1 cellular context compared by ENCODE assay signal in the genomic region with DNA sequence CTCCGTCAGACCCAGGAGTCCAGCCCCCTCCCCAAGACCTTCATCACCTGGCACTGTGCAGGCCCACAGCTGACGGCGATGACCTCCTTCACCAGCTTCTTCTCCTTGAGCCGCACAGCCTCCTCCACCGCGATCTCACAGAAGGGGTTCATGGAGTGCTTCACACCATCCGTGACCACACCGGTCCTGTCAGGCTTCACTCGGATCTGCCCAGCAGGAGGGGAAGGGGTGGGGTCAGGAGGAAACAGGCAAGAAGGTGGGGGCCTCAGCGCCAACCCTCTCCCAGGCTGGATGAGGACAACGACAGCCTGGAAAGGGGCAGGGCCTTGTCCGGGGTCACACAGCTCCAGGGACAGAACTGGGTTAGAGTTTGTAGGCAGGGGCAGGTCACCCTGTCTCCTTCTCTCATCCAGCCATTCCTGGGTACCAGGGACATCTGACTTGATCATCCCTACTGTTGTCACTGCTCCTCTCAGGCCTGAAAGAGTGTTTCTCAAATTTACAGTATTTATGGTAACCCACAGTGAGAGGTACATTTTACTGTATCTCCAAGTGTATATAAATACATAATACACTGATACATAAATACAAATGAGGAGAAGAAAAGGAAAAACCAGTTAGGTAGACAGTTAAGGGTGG.
A peak's percentile ranks its signal among the peaks of the same experiment; 100 is the strongest.
TF ChIP-seq lines count a peak whose summit lies in the region.

No MANE protein-coding gene starts in this region.

TF ChIP-seq in HepG2, 621 proteins besides CTCF, POLR2A, EP300 and RAD21 (continued from another document and continues in another):
- TF ChIP-seq HNF1B (CRISPR knock-in tag; IDR thresholded peaks at IDR 0.05) (peak; percentile 81), POGZ (CRISPR knock-in tag; IDR thresholded peaks at IDR 0.05) (no peak), ZBTB38 (CRISPR knock-in tag; IDR thresholded peaks at IDR 0.05) (no peak), ZNF232 (CRISPR knock-in tag; IDR thresholded peaks at IDR 0.05; ENCODE audit: borderline replicate concordance) (no peak), HNRNPLL (IDR thresholded peaks at IDR 0.05; ENCODE audit: low read depth, low read length, poor library complexity, severe bottlenecking) (no peak), CHD4 (IDR thresholded peaks at IDR 0.05; ENCODE audit: borderline replicate concordance, low read length) (peak; percentile 49; the same call in 1 of the 2 replicates), ZNF143 (CRISPR knock-in tag; IDR thresholded peaks at IDR 0.05) (no peak), ZNF747 (CRISPR knock-in tag; IDR thresholded peaks at IDR 0.05; ENCODE audit: borderline replicate concordance) (no peak), SP2 (CRISPR knock-in tag; IDR thresholded peaks at IDR 0.05) (no peak), ZNF256 (CRISPR knock-in tag; conservative IDR thresholded peaks at IDR 0.05) (no peak), GTF3A (CRISPR knock-in tag; conservative IDR thresholded peaks at IDR 0.05) (no peak), RARA (CRISPR knock-in tag; IDR thresholded peaks at IDR 0.05) (peak; percentile 76), ZNF282 (IDR thresholded peaks at IDR 0.05; ENCODE audit: partially characterized antibody) (no peak), MXI1 (IDR thresholded peaks at IDR 0.05; ENCODE audit: borderline replicate concordance, low read depth, low read length) (no peak), SMYD3 (CRISPR knock-in tag; IDR thresholded peaks at IDR 0.05) (peak; percentile 66; the same call in 1 of the 2 replicates), SCMH1 (CRISPR knock-in tag; IDR thresholded peaks at IDR 0.05; ENCODE audit: borderline replicate concordance) (no peak), ZNF432 (CRISPR knock-in tag; IDR thresholded peaks at IDR 0.05; ENCODE audit: borderline replicate concordance) (no peak), FIP1L1 (IDR thresholded peaks at IDR 0.05; ENCODE audit: borderline replicate concordance, insufficient read depth, low read depth, low read length) (no peak), ZNF331 (CRISPR knock-in tag; IDR thresholded peaks at IDR 0.05) (0 out of 2 replicates have a peak, but pooled peaks have one; percentile 24), ATAD3A (CRISPR knock-in tag; IDR thresholded peaks at IDR 0.05) (no peak), HNF4G (IDR thresholded peaks at IDR 0.05; ENCODE audit: borderline replicate concordance, low read depth, low read length) (no peak), HNF4G (CRISPR knock-in tag; IDR thresholded peaks at IDR 0.05; ENCODE audit: borderline replicate concordance, low read depth) (peak; percentile 8; the same call in 1 of the 2 replicates), BCL6 (CRISPR knock-in tag; IDR thresholded peaks at IDR 0.05) (no peak), FOXK2 (IDR thresholded peaks at IDR 0.05) (no peak), TFAP4 (IDR thresholded peaks at IDR 0.05; ENCODE audit: borderline replicate concordance, low read depth) (no peak), ARNTL (CRISPR knock-in tag; IDR thresholded peaks at IDR 0.05) (peak; percentile 20; the same call in 1 of the 2 replicates), NFIB (CRISPR knock-in tag; IDR thresholded peaks at IDR 0.05; ENCODE audit: borderline replicate concordance) (no peak), ATF7-NPFF (CRISPR knock-in tag; IDR thresholded peaks at IDR 0.05; ENCODE audit: low read depth) (no peak; the same call in 1 of the 2 replicates), ZNF768 (CRISPR knock-in tag; IDR thresholded peaks at IDR 0.05) (peak; percentile 74), ZNF556 (CRISPR knock-in tag; IDR thresholded peaks at IDR 0.05; ENCODE audit: borderline replicate concordance) (no peak), POGK (CRISPR knock-in tag; conservative IDR thresholded peaks at IDR 0.05) (no peak), ZNF598 (CRISPR knock-in tag; IDR thresholded peaks at IDR 0.05; ENCODE audit: borderline replicate concordance) (no peak), MIER3 (CRISPR knock-in tag; IDR thresholded peaks at IDR 0.05; ENCODE audit: borderline replicate concordance) (no peak), NR2F2 (IDR thresholded peaks at IDR 0.05; ENCODE audit: borderline replicate concordance, low read depth) (peak; percentile 30; the same call in 1 of the 2 replicates), IRX3 (CRISPR knock-in tag; IDR thresholded peaks at IDR 0.05; ENCODE audit: borderline replicate concordance, low read depth) (no peak), SAP130 (CRISPR knock-in tag; IDR thresholded peaks at IDR 0.05; ENCODE audit: low read depth) (peak; percentile 73; the same call in 1 of the 2 replicates), PHF20 (CRISPR knock-in tag; IDR thresholded peaks at IDR 0.05) (no peak), NFIC (IDR thresholded peaks at IDR 0.05; ENCODE audit: low read length) (no peak), JUNB (CRISPR knock-in tag; IDR thresholded peaks at IDR 0.05; ENCODE audit: borderline replicate concordance) (no peak), ZNF883 (CRISPR knock-in tag; IDR thresholded peaks at IDR 0.05; ENCODE audit: not compliant biosample characterization) (no peak), MXD4 (CRISPR knock-in tag; IDR thresholded peaks at IDR 0.05) (no peak)
- TF ChIP-seq, protein P1, sequence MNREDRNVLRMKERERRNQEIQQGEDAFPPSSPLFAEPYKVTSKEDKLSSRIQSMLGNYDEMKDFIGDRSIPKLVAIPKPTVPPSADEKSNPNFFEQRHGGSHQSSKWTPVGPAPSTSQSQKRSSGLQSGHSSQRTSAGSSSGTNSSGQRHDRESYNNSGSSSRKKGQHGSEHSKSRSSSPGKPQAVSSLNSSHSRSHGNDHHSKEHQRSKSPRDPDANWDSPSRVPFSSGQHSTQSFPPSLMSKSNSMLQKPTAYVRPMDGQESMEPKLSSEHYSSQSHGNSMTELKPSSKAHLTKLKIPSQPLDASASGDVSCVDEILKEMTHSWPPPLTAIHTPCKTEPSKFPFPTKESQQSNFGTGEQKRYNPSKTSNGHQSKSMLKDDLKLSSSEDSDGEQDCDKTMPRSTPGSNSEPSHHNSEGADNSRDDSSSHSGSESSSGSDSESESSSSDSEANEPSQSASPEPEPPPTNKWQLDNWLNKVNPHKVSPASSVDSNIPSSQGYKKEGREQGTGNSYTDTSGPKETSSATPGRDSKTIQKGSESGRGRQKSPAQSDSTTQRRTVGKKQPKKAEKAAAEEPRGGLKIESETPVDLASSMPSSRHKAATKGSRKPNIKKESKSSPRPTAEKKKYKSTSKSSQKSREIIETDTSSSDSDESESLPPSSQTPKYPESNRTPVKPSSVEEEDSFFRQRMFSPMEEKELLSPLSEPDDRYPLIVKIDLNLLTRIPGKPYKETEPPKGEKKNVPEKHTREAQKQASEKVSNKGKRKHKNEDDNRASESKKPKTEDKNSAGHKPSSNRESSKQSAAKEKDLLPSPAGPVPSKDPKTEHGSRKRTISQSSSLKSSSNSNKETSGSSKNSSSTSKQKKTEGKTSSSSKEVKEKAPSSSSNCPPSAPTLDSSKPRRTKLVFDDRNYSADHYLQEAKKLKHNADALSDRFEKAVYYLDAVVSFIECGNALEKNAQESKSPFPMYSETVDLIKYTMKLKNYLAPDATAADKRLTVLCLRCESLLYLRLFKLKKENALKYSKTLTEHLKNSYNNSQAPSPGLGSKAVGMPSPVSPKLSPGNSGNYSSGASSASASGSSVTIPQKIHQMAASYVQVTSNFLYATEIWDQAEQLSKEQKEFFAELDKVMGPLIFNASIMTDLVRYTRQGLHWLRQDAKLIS (CRISPR knock-in tag; IDR thresholded peaks at IDR 0.05) = no peak; the same call in 1 of the 2 replicates
- TF ChIP-seq, protein P2, sequence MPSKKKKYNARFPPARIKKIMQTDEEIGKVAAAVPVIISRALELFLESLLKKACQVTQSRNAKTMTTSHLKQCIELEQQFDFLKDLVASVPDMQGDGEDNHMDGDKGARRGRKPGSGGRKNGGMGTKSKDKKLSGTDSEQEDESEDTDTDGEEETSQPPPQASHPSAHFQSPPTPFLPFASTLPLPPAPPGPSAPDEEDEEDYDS (CRISPR knock-in tag; IDR thresholded peaks at IDR 0.05) = no peak; the same call in 1 of the 2 replicates
- TF ChIP-seq, protein P3, sequence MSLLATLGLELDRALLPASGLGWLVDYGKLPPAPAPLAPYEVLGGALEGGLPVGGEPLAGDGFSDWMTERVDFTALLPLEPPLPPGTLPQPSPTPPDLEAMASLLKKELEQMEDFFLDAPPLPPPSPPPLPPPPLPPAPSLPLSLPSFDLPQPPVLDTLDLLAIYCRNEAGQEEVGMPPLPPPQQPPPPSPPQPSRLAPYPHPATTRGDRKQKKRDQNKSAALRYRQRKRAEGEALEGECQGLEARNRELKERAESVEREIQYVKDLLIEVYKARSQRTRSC (CRISPR knock-in tag; IDR thresholded peaks at IDR 0.05; ENCODE audit: low read depth) = no peak
- TF ChIP-seq, protein P4, sequence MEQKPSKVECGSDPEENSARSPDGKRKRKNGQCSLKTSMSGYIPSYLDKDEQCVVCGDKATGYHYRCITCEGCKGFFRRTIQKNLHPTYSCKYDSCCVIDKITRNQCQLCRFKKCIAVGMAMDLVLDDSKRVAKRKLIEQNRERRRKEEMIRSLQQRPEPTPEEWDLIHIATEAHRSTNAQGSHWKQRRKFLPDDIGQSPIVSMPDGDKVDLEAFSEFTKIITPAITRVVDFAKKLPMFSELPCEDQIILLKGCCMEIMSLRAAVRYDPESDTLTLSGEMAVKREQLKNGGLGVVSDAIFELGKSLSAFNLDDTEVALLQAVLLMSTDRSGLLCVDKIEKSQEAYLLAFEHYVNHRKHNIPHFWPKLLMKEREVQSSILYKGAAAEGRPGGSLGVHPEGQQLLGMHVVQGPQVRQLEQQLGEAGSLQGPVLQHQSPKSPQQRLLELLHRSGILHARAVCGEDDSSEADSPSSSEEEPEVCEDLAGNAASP (CRISPR knock-in tag; IDR thresholded peaks at IDR 0.05; ENCODE audit: borderline replicate concordance) = peak; percentile 85
- TF ChIP-seq, protein P5, sequence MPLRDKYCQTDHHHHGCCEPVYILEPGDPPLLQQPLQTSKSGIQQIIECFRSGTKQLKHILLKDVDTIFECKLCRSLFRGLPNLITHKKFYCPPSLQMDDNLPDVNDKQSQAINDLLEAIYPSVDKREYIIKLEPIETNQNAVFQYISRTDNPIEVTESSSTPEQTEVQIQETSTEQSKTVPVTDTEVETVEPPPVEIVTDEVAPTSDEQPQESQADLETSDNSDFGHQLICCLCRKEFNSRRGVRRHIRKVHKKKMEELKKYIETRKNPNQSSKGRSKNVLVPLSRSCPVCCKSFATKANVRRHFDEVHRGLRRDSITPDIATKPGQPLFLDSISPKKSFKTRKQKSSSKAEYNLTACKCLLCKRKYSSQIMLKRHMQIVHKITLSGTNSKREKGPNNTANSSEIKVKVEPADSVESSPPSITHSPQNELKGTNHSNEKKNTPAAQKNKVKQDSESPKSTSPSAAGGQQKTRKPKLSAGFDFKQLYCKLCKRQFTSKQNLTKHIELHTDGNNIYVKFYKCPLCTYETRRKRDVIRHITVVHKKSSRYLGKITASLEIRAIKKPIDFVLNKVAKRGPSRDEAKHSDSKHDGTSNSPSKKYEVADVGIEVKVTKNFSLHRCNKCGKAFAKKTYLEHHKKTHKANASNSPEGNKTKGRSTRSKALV (CRISPR knock-in tag; IDR thresholded peaks at IDR 0.05) = no peak
- TF ChIP-seq, protein P6, sequence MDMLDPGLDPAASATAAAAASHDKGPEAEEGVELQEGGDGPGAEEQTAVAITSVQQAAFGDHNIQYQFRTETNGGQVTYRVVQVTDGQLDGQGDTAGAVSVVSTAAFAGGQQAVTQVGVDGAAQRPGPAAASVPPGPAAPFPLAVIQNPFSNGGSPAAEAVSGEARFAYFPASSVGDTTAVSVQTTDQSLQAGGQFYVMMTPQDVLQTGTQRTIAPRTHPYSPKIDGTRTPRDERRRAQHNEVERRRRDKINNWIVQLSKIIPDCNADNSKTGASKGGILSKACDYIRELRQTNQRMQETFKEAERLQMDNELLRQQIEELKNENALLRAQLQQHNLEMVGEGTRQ (IDR thresholded peaks at IDR 0.05; ENCODE audit: low read depth, low read length) = no peak
- TF ChIP-seq, protein P6 (CRISPR knock-in tag; IDR thresholded peaks at IDR 0.05; ENCODE audit: borderline replicate concordance) = no peak
